In the genomic region with DNA sequence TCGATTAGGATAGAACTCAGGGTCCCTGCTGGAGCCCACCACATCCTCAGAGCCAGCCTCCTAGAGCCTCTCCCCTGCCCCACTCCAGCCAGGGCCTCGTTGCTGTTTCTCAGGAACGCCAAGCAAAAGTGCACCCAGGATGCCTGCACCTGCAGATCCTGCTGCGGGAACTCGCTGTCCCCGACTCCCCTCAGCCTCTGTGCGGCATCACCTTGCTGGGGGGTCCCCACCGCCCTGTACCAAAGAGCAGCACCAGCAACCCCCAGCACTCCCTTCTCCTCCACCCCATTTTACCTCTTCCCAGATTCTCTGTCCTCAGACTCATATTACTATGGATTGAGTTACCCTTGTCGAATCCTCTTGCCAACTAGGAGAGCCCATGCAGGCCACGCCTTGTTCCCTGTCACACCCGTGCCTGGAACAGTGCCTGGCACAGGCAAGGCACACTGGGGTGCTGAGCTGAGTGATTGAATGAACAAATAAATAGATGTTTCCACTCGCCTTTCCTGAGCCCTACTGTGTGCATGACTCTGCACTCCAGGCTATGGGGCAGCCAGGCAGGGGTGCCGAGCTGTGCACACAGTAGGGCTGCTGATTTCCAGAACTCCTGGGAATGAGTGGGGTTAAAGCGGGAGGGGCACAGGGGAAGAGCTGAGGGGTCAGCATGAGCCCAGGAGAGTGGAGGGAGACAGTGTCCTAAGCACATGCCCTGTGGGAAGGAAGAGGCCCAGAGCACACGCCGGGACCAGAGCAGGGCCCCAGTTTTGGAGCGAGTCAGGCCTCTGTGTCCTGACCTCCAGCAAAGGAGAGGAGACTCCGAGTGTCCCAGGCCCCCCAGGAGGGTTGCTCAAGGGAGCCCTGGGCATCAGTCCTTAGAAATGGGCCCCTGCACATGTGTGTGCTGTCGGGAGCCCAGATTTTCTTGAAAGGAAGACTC, we compare ENCODE assay signal across 1 cellular context.
TF ChIP-seq lines count a peak whose summit lies in the region.

No MANE protein-coding gene starts in this region.

TF ChIP-seq in K562, 482 proteins besides CTCF, POLR2A, EP300 and RAD21:
- TF ChIP-seq ZKSCAN1 (IDR thresholded peaks at IDR 0.05; ENCODE audit: low read depth, low read length) = peak; percentile 95
- TF ChIP-seq PRPF4 (IDR thresholded peaks at IDR 0.05; ENCODE audit: insufficient read depth, low read depth, low read length, poor library complexity, severe bottlenecking) = no peak
